In genomic region chr1:109283748-109284600, GRCh38 we compare ENCODE assay signal across 8 cellular contexts. TPM values are rescaled to one million over a fixed set of nuclear protein-coding genes. Genes with fewer than 3 reads are reported as not detected.
DNase-seq lines count a peak whose midpoint lies in the region; ATAC-seq and TF ChIP-seq lines count a peak whose summit lies in the region.

No MANE protein-coding gene starts in this region.

- H3K4me3 ChIP-seq in astrocyte of the cerebellum (ENCODE audit: low read depth, low read length) (peak overlapping the region; percentile 81), right lobe of liver (peak overlapping the region; percentile 63 to 79 (median 68))

- H3K4me3 Mint-ChIP-seq in Calu3 (ENCODE audit: low read depth, unreplicated experiment) (peak overlapping the region; percentile 87), type B pancreatic cell (peak overlapping the region; percentile 100)

- H3K4me1 Mint-ChIP-seq in Calu3 (ENCODE audit: low read depth, unreplicated experiment) (no peaks in the 10 kb centered on the region), type B pancreatic cell (ENCODE audit: unreplicated experiment) (peaks cover 20% of the 10 kb centered on the region)

- in situ Hi-C loops in astrocyte of the cerebellum (cut with HindIII; ENCODE audit: low sequenced_read_pairs), result no loop called here

- TF ChIP-seq CTCF in Calu3 (IDR thresholded peaks at IDR 0.05; ENCODE audit: unreplicated experiment) (no peak), astrocyte of the cerebellum (IDR thresholded peaks at IDR 0.05; ENCODE audit: low read depth, low read length, missing control alignments) (no peak), right lobe of liver (IDR thresholded peaks at IDR 0.05) (no peak), type B pancreatic cell (conservative IDR thresholded peaks at IDR 0.05) (no peak)

- BruUV-seq in Calu3 (replicated peaks; lab: Mats Ljungman, UMichigan), result no TSS peak

- peak; percentile 25 for ATAC-seq in HG02852 (IDR thresholded peaks at IDR 0.05; ENCODE audit: unreplicated experiment)
- ATAC-seq in right lobe of liver, result peak; percentile 10 to 47 (median 30)
- no peak for ATAC-seq in GM19452 (IDR thresholded peaks at IDR 0.05; ENCODE audit: unreplicated experiment)
- ATAC-seq in HG02973 (IDR thresholded peaks at IDR 0.05; ENCODE audit: unreplicated experiment), result no peak

- no peaks in the 10 kb centered on the region for H3K9me3 ChIP-seq in right lobe of liver

- no peak for TF ChIP-seq POLR2A in right lobe of liver (IDR thresholded peaks at IDR 0.05)

- H3K27ac Mint-ChIP-seq in Calu3 (ENCODE audit: unreplicated experiment), result peak overlapping the region; percentile 47
- H3K27ac Mint-ChIP-seq in type B pancreatic cell, result peak overlapping the region; percentile 88

- intact Hi-C loops in Calu3 (cut with micrococcal nuclease; ENCODE audit: unreplicated experiment), result loop anchor here (10.0 kb wide), 1 partner anchor 51 kb away; no protein-coding TSS in a partner anchor
- intact Hi-C loops in right lobe of liver (cut with DNase I), result no loop called here

- H3K36me3 Mint-ChIP-seq in Calu3 (ENCODE audit: insufficient read depth, unreplicated experiment), result peaks cover 16% of the 10 kb centered on the region
- peaks cover 7% of the 10 kb centered on the region for H3K36me3 Mint-ChIP-seq in type B pancreatic cell

- no peaks in the 10 kb centered on the region for H3K36me3 ChIP-seq in right lobe of liver

- H3K27me3 Mint-ChIP-seq in Calu3 (ENCODE audit: unreplicated experiment) (no peaks in the 10 kb centered on the region), type B pancreatic cell (no peaks in the 10 kb centered on the region)

- H3K27ac ChIP-seq in right lobe of liver, result peak overlapping the region; percentile 82 to 89 (median 87)

- no peaks in the 10 kb centered on the region for H3K27me3 ChIP-seq in right lobe of liver

- CTCF ChIA-PET in Calu3 (lab: Charles Lee), result no interaction called here

- peaks cover 0 to 13% (median 3%) of the 10 kb centered on the region in 4 donors for H3K4me1 ChIP-seq in right lobe of liver

- WGBS in right lobe of liver (ENCODE audit: insufficient coverage, low coverage, low lambda C conversion rate, missing lambda C conversion rate), result 38% methylated on average over 15 of the region's 17 CpGs

- DNase-seq in Calu3, result no peak
- peak; percentile 59 for DNase-seq in astrocyte of the cerebellum (ENCODE audit: low read depth)
- no peak for DNase-seq in right lobe of liver
- no peak for DNase-seq in type B pancreatic cell (ENCODE audit: extremely low spot score, unreplicated experiment)
- DNase-seq in Kasumi-1 (lab: John Stamatoyannopoulos, UW), result no peak

- no peaks in the 10 kb centered on the region for H3K9me3 Mint-ChIP-seq in Calu3 (ENCODE audit: low read depth, unreplicated experiment)
- H3K9me3 Mint-ChIP-seq in type B pancreatic cell, result no peaks in the 10 kb centered on the region

RNA-seq across cellular contexts. Expression of gene PSRC1, which starts 1.0 kb away (rescaled TPM):
- 17.1 and 21.3 TPM in 2 replicates for total RNA-seq in Calu3 (2022)
- total RNA-seq in right lobe of liver, result 1 to 10 TPM in 5 of 6 experiments, under 1 TPM in 1; 0.70 to 3.4 (median 1.5) TPM
- 10.3 and 46.2 TPM in 2 replicates for total RNA-seq in type B pancreatic cell (ENCODE audit: low replicate concordance)

RNA-seq across cellular contexts. Expression of gene MYBPHL, which starts 22.8 kb away (rescaled TPM):
- total RNA-seq in Calu3 (2022) (not detected in 2 replicates), right lobe of liver (not detected), type B pancreatic cell (ENCODE audit: low replicate concordance) (0.48 and 0.60 TPM in 2 replicates)

RNA-seq across cellular contexts. Expression of gene CELSR2, which starts 34.6 kb away (rescaled TPM):
- 5.1 and 5.3 TPM in 2 replicates for total RNA-seq in Calu3 (2022)
- 1 to 10 TPM; 1.3 to 3.3 (median 3.0) TPM for total RNA-seq in right lobe of liver
- total RNA-seq in type B pancreatic cell (ENCODE audit: low replicate concordance), result 23.4 and 35.5 TPM in 2 replicates

Comparison
In these comparisons a context has a peak if more than half of its experiments do, and no peak if none do; other contexts are left out.
1. ATAC-seq: peak in HG02852 (single experiment) and right lobe of liver (4 of 4); none in GM19452 (single experiment) and HG02973 (single experiment).